ENCODE assay signal across 1 cellular context in the genomic region with DNA sequence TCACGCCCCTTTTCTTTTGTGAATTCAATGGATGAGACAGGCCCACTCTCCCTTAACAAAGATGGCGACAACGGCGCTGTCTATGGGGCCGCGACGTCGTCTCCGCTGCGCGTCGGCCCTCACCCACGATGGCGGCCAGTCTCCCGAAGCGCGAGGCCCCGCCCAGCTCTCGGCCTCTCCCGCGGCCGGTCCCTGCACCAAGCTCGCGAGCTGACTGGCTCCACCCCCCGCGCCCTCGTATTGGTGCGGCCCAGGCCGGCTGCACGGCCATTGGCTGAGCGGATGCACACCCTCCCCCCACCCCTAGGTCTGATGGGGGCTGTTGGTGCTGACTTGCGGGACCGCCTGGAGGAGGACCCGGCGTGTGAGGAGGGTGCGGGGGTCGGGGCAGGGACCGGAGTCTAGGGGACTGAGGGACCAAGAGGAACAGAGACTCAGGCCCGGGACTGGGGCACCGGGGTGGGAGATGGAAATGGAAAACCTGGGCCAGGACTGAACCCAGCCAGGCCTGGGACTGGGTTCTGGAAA.
A peak's percentile ranks its signal among the peaks of the same experiment; 100 is the strongest.
TF ChIP-seq lines count a peak whose summit lies in the region.

No MANE protein-coding gene starts in this region.

TF ChIP-seq in K562, 482 proteins besides CTCF, POLR2A, EP300 and RAD21 (continued from another document and continues in another):
- TF ChIP-seq ZNF583 (CRISPR knock-in tag; IDR thresholded peaks at IDR 0.05) (no peak), ZNF766 (CRISPR knock-in tag; conservative IDR thresholded peaks at IDR 0.05) (no peak), SNRNP70 (optimal IDR thresholded peaks at IDR 0.05; ENCODE audit: low read depth, low read length) (no peak), CBX1 (IDR thresholded peaks at IDR 0.05; ENCODE audit: low read depth) (no peak), SREBF2 (CRISPR knock-in tag; IDR thresholded peaks at IDR 0.05) (no peak), MEF2D (tag; conservative IDR thresholded peaks at IDR 0.05; ENCODE audit: low read depth) (no peak), FOXJ2 (tag; IDR thresholded peaks at IDR 0.05) (no peak), MTA1 (IDR thresholded peaks at IDR 0.05; ENCODE audit: borderline replicate concordance) (no peak), TSC22D4 (tag; IDR thresholded peaks at IDR 0.05) (no peak), ZNF224 (CRISPR knock-in tag; IDR thresholded peaks at IDR 0.05) (no peak), IFI16 (CRISPR knock-in tag; IDR thresholded peaks at IDR 0.05) (no peak), ZNF444 (CRISPR knock-in tag; IDR thresholded peaks at IDR 0.05) (no peak), KDM2B (CRISPR knock-in tag; IDR thresholded peaks at IDR 0.05) (no peak), ZNF124 (CRISPR knock-in tag; IDR thresholded peaks at IDR 0.05) (no peak), CHD2 (IDR thresholded peaks at IDR 0.05; ENCODE audit: low read depth, low read length) (peak; percentile 91), PHF20 (IDR thresholded peaks at IDR 0.05; ENCODE audit: partially characterized antibody) (no peak), YY1 (IDR thresholded peaks at IDR 0.05; ENCODE audit: borderline replicate concordance in 1 of 3, control insufficient read depth in 1 of 3, extremely low read depth in 1 of 3, insufficient read depth in 3 of 3, insufficient read length in 1 of 3, insufficient replicate concordance in 2 of 3, low read depth in 1 of 3, low read length in 2 of 3) (peak; percentile 99 to 100 (median 100)), CCNT2 (IDR thresholded peaks at IDR 0.05; ENCODE audit: borderline replicate concordance, extremely low read depth, insufficient read length, low read depth, low read length) (peak; percentile 68), ZNF695 (CRISPR knock-in tag; IDR thresholded peaks at IDR 0.05) (no peak), NR2C1 (IDR thresholded peaks at IDR 0.05) (no peak), NR2C1 (tag; IDR thresholded peaks at IDR 0.05) (no peak), BCL6 (CRISPR knock-in tag; IDR thresholded peaks at IDR 0.05) (no peak), PCBP2 (IDR thresholded peaks at IDR 0.05; ENCODE audit: low read depth, low read length, poor library complexity, severe bottlenecking) (no peak), PCBP1 (IDR thresholded peaks at IDR 0.05; ENCODE audit: low read depth, low read length, poor library complexity, severe bottlenecking) (peak; percentile 23), POLR2AphosphoS2 (IDR thresholded peaks at IDR 0.05; ENCODE audit: low read length) (no peak), SMARCB1 (IDR thresholded peaks at IDR 0.05; ENCODE audit: insufficient read length, low read depth) (no peak), KDM1A (IDR thresholded peaks at IDR 0.05) (no peak), PHF8 (IDR thresholded peaks at IDR 0.05; ENCODE audit: borderline replicate concordance, low read length) (no peak; the same call in 1 of the 2 replicates), STAT5A (IDR thresholded peaks at IDR 0.05; ENCODE audit: borderline replicate concordance, low read length) (no peak), SIX5 (IDR thresholded peaks at IDR 0.05; ENCODE audit: borderline replicate concordance in 1 of 2, insufficient read depth in 1 of 2, low read depth in 1 of 2, low read length in 2 of 2) (peak; percentile 58 to 60; a peak in 2 of 4 replicates), SMAD1 (IDR thresholded peaks at IDR 0.05; ENCODE audit: low read depth, low read length, partially characterized antibody) (no peak), ZNF263 (CRISPR knock-in tag; IDR thresholded peaks at IDR 0.05; ENCODE audit: borderline replicate concordance) (peak; percentile 51; the same call in 1 of the 2 replicates), ZFP36 (IDR thresholded peaks at IDR 0.05; ENCODE audit: low read depth, low read length, partially characterized antibody) (no peak), LCOR (CRISPR knock-in tag; IDR thresholded peaks at IDR 0.05) (no peak), IRF2 (CRISPR knock-in tag; IDR thresholded peaks at IDR 0.05) (no peak), TRIM28 (IDR thresholded peaks at IDR 0.05) (no peak), ESRRB (CRISPR knock-in tag; IDR thresholded peaks at IDR 0.05; ENCODE audit: borderline replicate concordance) (no peak), SETDB1 (IDR thresholded peaks at IDR 0.05; ENCODE audit: low read length) (no peak), HCFC1 (IDR thresholded peaks at IDR 0.05; ENCODE audit: low read depth, low read length) (peak; percentile 90), RBM17 (IDR thresholded peaks at IDR 0.05; ENCODE audit: borderline replicate concordance, low read depth, low read length) (no peak), ZNF431 (CRISPR knock-in tag; IDR thresholded peaks at IDR 0.05) (no peak), FOXJ3 (CRISPR knock-in tag; IDR thresholded peaks at IDR 0.05) (no peak), NFE2 (IDR thresholded peaks at IDR 0.05; ENCODE audit: low read depth) (no peak), TCFL5 (CRISPR knock-in tag; conservative IDR thresholded peaks at IDR 0.05) (no peak), GABPB1 (CRISPR knock-in tag; IDR thresholded peaks at IDR 0.05) (peak; percentile 64), ZNF75A (CRISPR knock-in tag; IDR thresholded peaks at IDR 0.05) (no peak), ZFPM2 (CRISPR knock-in tag; IDR thresholded peaks at IDR 0.05) (no peak), SMAD3 (CRISPR knock-in tag; conservative IDR thresholded peaks at IDR 0.05) (no peak), GTF2F1 (IDR thresholded peaks at IDR 0.05; ENCODE audit: low read depth, low read length) (no peak)
- TF ChIP-seq, protein P1, sequence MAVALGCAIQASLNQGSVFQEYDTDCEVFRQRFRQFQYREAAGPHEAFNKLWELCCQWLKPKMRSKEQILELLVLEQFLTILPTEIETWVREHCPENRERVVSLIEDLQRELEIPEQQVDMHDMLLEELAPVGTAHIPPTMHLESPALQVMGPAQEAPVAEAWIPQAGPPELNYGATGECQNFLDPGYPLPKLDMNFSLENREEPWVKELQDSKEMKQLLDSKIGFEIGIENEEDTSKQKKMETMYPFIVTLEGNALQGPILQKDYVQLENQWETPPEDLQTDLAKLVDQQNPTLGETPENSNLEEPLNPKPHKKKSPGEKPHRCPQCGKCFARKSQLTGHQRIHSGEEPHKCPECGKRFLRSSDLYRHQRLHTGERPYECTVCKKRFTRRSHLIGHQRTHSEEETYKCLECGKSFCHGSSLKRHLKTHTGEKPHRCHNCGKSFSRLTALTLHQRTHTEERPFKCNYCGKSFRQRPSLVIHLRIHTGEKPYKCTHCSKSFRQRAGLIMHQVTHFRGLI (CRISPR knock-in tag; IDR thresholded peaks at IDR 0.05), result no peak
- TF ChIP-seq, protein P2, sequence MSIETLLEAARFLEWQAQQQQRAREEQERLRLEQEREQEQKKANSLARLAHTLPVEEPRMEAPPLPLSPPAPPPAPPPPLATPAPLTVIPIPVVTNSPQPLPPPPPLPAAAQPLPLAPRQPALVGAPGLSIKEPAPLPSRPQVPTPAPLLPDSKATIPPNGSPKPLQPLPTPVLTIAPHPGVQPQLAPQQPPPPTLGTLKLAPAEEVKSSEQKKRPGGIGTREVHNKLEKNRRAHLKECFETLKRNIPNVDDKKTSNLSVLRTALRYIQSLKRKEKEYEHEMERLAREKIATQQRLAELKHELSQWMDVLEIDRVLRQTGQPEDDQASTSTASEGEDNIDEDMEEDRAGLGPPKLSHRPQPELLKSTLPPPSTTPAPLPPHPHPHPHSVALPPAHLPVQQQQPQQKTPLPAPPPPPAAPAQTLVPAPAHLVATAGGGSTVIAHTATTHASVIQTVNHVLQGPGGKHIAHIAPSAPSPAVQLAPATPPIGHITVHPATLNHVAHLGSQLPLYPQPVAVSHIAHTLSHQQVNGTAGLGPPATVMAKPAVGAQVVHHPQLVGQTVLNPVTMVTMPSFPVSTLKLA (conservative IDR thresholded peaks at IDR 0.05), result peak; percentile 66 to 70
- TF ChIP-seq, protein P3, sequence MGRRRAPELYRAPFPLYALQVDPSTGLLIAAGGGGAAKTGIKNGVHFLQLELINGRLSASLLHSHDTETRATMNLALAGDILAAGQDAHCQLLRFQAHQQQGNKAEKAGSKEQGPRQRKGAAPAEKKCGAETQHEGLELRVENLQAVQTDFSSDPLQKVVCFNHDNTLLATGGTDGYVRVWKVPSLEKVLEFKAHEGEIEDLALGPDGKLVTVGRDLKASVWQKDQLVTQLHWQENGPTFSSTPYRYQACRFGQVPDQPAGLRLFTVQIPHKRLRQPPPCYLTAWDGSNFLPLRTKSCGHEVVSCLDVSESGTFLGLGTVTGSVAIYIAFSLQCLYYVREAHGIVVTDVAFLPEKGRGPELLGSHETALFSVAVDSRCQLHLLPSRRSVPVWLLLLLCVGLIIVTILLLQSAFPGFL (CRISPR knock-in tag; IDR thresholded peaks at IDR 0.05), result no peak
- TF ChIP-seq, protein P4, sequence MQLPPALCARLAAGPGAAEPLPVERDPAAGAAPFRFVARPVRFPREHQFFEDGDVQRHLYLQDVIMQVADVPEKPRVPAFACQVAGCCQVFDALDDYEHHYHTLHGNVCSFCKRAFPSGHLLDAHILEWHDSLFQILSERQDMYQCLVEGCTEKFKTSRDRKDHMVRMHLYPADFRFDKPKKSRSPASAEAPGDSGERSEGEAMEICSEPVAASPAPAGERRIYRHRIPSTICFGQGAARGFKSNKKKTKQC (CRISPR knock-in tag; IDR thresholded peaks at IDR 0.05), result no peak
- TF ChIP-seq, protein P5, sequence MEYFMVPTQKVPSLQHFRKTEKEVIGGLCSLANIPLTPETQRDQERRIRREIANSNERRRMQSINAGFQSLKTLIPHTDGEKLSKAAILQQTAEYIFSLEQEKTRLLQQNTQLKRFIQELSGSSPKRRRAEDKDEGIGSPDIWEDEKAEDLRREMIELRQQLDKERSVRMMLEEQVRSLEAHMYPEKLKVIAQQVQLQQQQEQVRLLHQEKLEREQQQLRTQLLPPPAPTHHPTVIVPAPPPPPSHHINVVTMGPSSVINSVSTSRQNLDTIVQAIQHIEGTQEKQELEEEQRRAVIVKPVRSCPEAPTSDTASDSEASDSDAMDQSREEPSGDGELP (CRISPR knock-in tag; IDR thresholded peaks at IDR 0.05; ENCODE audit: borderline replicate concordance), result peak; percentile 62; the same call in 1 of the 2 replicates
- TF ChIP-seq, protein P6, sequence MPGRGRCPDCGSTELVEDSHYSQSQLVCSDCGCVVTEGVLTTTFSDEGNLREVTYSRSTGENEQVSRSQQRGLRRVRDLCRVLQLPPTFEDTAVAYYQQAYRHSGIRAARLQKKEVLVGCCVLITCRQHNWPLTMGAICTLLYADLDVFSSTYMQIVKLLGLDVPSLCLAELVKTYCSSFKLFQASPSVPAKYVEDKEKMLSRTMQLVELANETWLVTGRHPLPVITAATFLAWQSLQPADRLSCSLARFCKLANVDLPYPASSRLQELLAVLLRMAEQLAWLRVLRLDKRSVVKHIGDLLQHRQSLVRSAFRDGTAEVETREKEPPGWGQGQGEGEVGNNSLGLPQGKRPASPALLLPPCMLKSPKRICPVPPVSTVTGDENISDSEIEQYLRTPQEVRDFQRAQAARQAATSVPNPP (IDR thresholded peaks at IDR 0.05; ENCODE audit: borderline replicate concordance, insufficient read depth, insufficient read length), result no peak
- TF ChIP-seq, protein P7, sequence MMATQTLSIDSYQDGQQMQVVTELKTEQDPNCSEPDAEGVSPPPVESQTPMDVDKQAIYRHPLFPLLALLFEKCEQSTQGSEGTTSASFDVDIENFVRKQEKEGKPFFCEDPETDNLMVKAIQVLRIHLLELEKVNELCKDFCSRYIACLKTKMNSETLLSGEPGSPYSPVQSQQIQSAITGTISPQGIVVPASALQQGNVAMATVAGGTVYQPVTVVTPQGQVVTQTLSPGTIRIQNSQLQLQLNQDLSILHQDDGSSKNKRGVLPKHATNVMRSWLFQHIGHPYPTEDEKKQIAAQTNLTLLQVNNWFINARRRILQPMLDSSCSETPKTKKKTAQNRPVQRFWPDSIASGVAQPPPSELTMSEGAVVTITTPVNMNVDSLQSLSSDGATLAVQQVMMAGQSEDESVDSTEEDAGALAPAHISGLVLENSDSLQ (IDR thresholded peaks at IDR 0.05), result peak; percentile 31; the same call in 1 of the 2 replicates
- TF ChIP-seq, protein P8, sequence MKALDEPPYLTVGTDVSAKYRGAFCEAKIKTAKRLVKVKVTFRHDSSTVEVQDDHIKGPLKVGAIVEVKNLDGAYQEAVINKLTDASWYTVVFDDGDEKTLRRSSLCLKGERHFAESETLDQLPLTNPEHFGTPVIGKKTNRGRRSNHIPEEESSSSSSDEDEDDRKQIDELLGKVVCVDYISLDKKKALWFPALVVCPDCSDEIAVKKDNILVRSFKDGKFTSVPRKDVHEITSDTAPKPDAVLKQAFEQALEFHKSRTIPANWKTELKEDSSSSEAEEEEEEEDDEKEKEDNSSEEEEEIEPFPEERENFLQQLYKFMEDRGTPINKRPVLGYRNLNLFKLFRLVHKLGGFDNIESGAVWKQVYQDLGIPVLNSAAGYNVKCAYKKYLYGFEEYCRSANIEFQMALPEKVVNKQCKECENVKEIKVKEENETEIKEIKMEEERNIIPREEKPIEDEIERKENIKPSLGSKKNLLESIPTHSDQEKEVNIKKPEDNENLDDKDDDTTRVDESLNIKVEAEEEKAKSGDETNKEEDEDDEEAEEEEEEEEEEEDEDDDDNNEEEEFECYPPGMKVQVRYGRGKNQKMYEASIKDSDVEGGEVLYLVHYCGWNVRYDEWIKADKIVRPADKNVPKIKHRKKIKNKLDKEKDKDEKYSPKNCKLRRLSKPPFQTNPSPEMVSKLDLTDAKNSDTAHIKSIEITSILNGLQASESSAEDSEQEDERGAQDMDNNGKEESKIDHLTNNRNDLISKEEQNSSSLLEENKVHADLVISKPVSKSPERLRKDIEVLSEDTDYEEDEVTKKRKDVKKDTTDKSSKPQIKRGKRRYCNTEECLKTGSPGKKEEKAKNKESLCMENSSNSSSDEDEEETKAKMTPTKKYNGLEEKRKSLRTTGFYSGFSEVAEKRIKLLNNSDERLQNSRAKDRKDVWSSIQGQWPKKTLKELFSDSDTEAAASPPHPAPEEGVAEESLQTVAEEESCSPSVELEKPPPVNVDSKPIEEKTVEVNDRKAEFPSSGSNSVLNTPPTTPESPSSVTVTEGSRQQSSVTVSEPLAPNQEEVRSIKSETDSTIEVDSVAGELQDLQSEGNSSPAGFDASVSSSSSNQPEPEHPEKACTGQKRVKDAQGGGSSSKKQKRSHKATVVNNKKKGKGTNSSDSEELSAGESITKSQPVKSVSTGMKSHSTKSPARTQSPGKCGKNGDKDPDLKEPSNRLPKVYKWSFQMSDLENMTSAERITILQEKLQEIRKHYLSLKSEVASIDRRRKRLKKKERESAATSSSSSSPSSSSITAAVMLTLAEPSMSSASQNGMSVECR (CRISPR knock-in tag; IDR thresholded peaks at IDR 0.05), result 0 out of 2 replicates have a peak, but pooled peaks have one; percentile 52
- TF ChIP-seq, protein P9, sequence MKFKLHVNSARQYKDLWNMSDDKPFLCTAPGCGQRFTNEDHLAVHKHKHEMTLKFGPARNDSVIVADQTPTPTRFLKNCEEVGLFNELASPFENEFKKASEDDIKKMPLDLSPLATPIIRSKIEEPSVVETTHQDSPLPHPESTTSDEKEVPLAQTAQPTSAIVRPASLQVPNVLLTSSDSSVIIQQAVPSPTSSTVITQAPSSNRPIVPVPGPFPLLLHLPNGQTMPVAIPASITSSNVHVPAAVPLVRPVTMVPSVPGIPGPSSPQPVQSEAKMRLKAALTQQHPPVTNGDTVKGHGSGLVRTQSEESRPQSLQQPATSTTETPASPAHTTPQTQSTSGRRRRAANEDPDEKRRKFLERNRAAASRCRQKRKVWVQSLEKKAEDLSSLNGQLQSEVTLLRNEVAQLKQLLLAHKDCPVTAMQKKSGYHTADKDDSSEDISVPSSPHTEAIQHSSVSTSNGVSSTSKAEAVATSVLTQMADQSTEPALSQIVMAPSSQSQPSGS (CRISPR knock-in tag; IDR thresholded peaks at IDR 0.05), result no peak
